ENCODE assay signal across 8 cellular contexts in genomic region chr13:28636677-28637317, GRCh38. TPM values are rescaled to one million over a fixed set of nuclear protein-coding genes. Genes with fewer than 3 reads are reported as not detected.
DNase-seq lines count a peak whose midpoint lies in the region; ATAC-seq and TF ChIP-seq lines count a peak whose summit lies in the region.

No MANE protein-coding gene starts in this region.

- no peaks in the 10 kb centered on the region for H3K27me3 ChIP-seq in A673 (replicated peaks; ENCODE audit: insufficient read depth, low read depth, low read length, poor library complexity)
- H3K27me3 ChIP-seq in esophagus squamous epithelium = peaks cover 0 to 5% (median 0%) of the 10 kb centered on the region in 4 donors
- H3K27me3 ChIP-seq in uterus = no peaks in the 10 kb centered on the region

- H3K9me3 ChIP-seq in A673 (ENCODE audit: low read depth, low read length, poor library complexity, severe bottlenecking) = no peaks in the 10 kb centered on the region
- H3K9me3 ChIP-seq in esophagus squamous epithelium = no peaks in the 10 kb centered on the region
- no peaks in the 10 kb centered on the region for H3K9me3 ChIP-seq in uterus

- peak; percentile 41 for ATAC-seq in HG03196 (IDR thresholded peaks at IDR 0.05; ENCODE audit: unreplicated experiment)

- no TSS peak for BruUV-seq in A673 (replicated peaks; lab: Mats Ljungman, UMichigan)

- H3K27ac Mint-ChIP-seq in nephron progenitor cell = peak overlapping the region; percentile 5

- H3K36me3 ChIP-seq in A673 (ENCODE audit: insufficient read depth, low read length, poor library complexity, severe bottlenecking) = no peaks in the 10 kb centered on the region
- no peaks in the 10 kb centered on the region for H3K36me3 ChIP-seq in esophagus squamous epithelium
- H3K36me3 ChIP-seq in uterus = no peaks in the 10 kb centered on the region

- H3K4me3 ChIP-seq in A673 (ENCODE audit: low read depth, low read length, poor library complexity, severe bottlenecking) (no peak overlapping the region), esophagus squamous epithelium (no peak overlapping the region), uterus (no peak overlapping the region)

- no peak overlapping the region for H3K4me3 Mint-ChIP-seq in nephron progenitor cell

- POLR2A ChIA-PET in A673 (lab: Charles Lee; ENCODE audit: low non-redundant PET) = interaction anchor here (0.8 kb wide), 1 partner anchor 26 kb away, joined by 4 read pairs; no protein-coding TSS in a partner anchor

- TF ChIP-seq CTCF in A673 (conservative IDR thresholded peaks at IDR 0.05; ENCODE audit: low read depth, low read length) (peak; percentile 93), GM12874 (IDR thresholded peaks at IDR 0.05; ENCODE audit: insufficient read depth, low read depth, low read length) (peak; percentile 79), esophagus squamous epithelium (IDR thresholded peaks at IDR 0.05) (peak; percentile 32 to 88 (median 76)), nephron progenitor cell (IDR thresholded peaks at IDR 0.05) (peak; percentile 83), uterus (IDR thresholded peaks at IDR 0.05) (peak; percentile 42 to 70 (median 56))

- CTCF ChIA-PET in A673 (lab: Charles Lee) = interaction anchor here (0.7 kb wide), 1 partner anchor 278 kb away, joined by 4 read pairs; no protein-coding TSS in a partner anchor

- H3K4me1 ChIP-seq in A673 (ENCODE audit: insufficient read depth, low read length, poor library complexity, severe bottlenecking) (peaks cover 15% of the 10 kb centered on the region), esophagus squamous epithelium (peaks cover 0 to 7% (median 0%) of the 10 kb centered on the region in 3 donors), uterus (no peaks in the 10 kb centered on the region)

- H3K4me1 Mint-ChIP-seq in nephron progenitor cell = peaks cover 23% of the 10 kb centered on the region

- intact Hi-C loops in A673 (cut with micrococcal nuclease; ENCODE audit: unreplicated experiment) (loop anchor here (1.0 to 5.0 kb wide), 4 partner anchors 84 to 499 kb away; partner anchors contain the start of gene PAN3), esophagus squamous epithelium (cut with DNase I) (loop anchor here (5.0 kb wide), 1 partner anchor 309 kb away; no protein-coding TSS in a partner anchor), uterus (cut with DNase I; ENCODE audit: low total_unique reads) (no loop called here)

- 17 to 30% methylated on average over 9 to 10 of the region's 10 CpGs for WGBS in esophagus squamous epithelium, 2 donors

- no peaks in the 10 kb centered on the region for H3K27me3 Mint-ChIP-seq in nephron progenitor cell (ENCODE audit: low read depth, poor library complexity)

- H3K27ac ChIP-seq in A673 (ENCODE audit: low read depth, low read length, poor library complexity, severe bottlenecking) = no peak overlapping the region
- H3K27ac ChIP-seq in esophagus squamous epithelium = no peak overlapping the region
- peak overlapping the region in 1 of 2 donors; percentile 19 for H3K27ac ChIP-seq in uterus

- no peaks in the 10 kb centered on the region for H3K9me3 Mint-ChIP-seq in nephron progenitor cell

- no peak for TF ChIP-seq POLR2A in esophagus squamous epithelium (IDR thresholded peaks at IDR 0.05)
- TF ChIP-seq POLR2A in uterus (IDR thresholded peaks at IDR 0.05) = no peak

- DNase-seq in A673 (ENCODE audit: low spot score) = peak; percentile 82
- DNase-seq in NCI-H82 (lab: John Stamatoyannopoulos, UW) = peak; percentile 80
- DNase-seq in activated CD8-positive, alpha-beta memory T cell treated with anti-CD3 and anti-CD28 coated beads, Interleukin-2, amount 50 U/mL, for 48 hours = peak; percentile 63
- peak; percentile 10 for DNase-seq in esophagus squamous epithelium (lab: John Stamatoyannopoulos, UW)
- DNase-seq in nephron progenitor cell = peak; percentile 49
- peak in 1 of 2 donors; percentile 28 for DNase-seq in uterus

- no peaks in the 10 kb centered on the region for H3K36me3 Mint-ChIP-seq in nephron progenitor cell (ENCODE audit: low read depth)

RNA-seq across cellular contexts. Expression of gene POMP, which starts 22.1 kb away (rescaled TPM):
- total RNA-seq in A673 (2021) (150 and 185 TPM in 2 replicates), esophagus squamous epithelium (10 to 100 TPM; 42.8 to 79.4 (median 65.3) TPM), uterus (10 to 100 TPM in 3 of 4 donors, 1 to 10 TPM in 1; 3.8 to 39.5 (median 23.7) TPM)
